In the genomic region with DNA sequence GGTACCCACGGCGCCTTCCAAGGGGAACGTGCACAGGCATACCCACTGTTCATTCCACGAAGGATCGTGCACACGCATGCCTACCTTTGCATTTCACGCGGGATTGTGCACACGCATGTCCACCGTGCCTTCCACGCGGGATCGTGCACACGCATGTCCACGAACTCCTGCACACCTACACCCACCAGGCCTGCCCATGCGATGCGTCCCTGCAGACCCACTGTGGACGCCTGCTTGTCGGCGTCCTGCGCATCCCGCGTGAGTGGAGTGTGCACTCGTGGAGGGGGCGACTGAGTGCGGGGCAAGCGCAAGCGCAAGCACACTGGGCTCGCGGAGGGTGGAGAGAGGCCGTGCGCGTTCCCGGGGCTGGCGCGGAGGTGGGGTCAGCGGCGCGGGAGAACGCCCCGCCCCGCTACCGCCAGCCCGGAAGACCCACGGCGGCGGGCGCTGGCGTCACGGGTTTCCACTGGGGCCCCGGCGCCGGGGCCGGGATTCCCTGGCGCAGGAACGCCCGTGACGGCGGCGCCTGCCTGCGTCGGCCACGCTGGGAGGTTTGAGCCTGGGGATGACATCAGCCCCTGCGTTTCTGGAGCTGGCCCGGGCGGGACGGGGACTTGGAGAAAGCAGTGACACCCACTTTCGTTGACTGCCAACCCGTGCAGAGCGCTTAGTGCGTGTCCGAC, we compare ENCODE assay signal across 8 cellular contexts. TPM values are rescaled to one million over a fixed set of nuclear protein-coding genes. Genes with fewer than 3 reads are reported as not detected.
A peak's percentile ranks its signal among the peaks of the same experiment; 100 is the strongest.
DNase-seq lines count a peak whose midpoint lies in the region; ATAC-seq and TF ChIP-seq lines count a peak whose summit lies in the region.

No MANE protein-coding gene starts in this region.

- intact Hi-C loops in activated B cell treated with CpG ODN at 0.5 μM for 24 hours (cut with micrococcal nuclease): loop anchor here (1.0 kb wide), 1 partner anchor 16 kb away; no protein-coding TSS in a partner anchor

- H3K9me3 Mint-ChIP-seq in activated B cell treated with CpG ODN at 0.5 μM for 24 hours: no peaks in the 10 kb centered on the region

- H3K36me3 Mint-ChIP-seq in activated B cell treated with CpG ODN at 0.5 μM for 24 hours (ENCODE audit: low read depth): no peaks in the 10 kb centered on the region

- POLR2A ChIA-PET in activated B cell treated with CpG ODN at 0.5 μM for 24 hours (lab: Charles Lee): interaction anchor here (0.6 to 9.8 kb wide), 6 partner anchors 12 to 111 kb away, joined by 3 to 83 read pairs (median 5); a partner anchor contains a TSS

- peak overlapping the region; percentile 81 for H3K4me3 Mint-ChIP-seq in activated B cell treated with CpG ODN at 0.5 μM for 24 hours

- ATAC-seq in activated B cell treated with CpG ODN at 0.5 μM for 24 hours (ENCODE audit: low read depth) (peak; percentile 78), HG03039 (IDR thresholded peaks at IDR 0.05; ENCODE audit: unreplicated experiment) (no peak), GM19455 (IDR thresholded peaks at IDR 0.05; ENCODE audit: unreplicated experiment) (no peak)

- CTCF ChIA-PET in activated B cell treated with CpG ODN at 0.5 μM for 24 hours (lab: Charles Lee): interaction anchor here (1.0 kb wide), 1 partner anchor 117 kb away, joined by 4 read pairs; no protein-coding TSS in a partner anchor

- TF ChIP-seq CTCF in activated B cell treated with CpG ODN at 0.5 μM for 24 hours (IDR thresholded peaks at IDR 0.05) (no peak), choroid plexus epithelial cell (conservative IDR thresholded peaks at IDR 0.05; ENCODE audit: low read depth, low read length) (no peak)

- H3K27ac Mint-ChIP-seq in activated B cell treated with CpG ODN at 0.5 μM for 24 hours: no peak overlapping the region

- DNase-seq in Daoy (ENCODE audit: low read depth): peak; percentile 71
- peak; percentile 71 for DNase-seq in HuH-7 (ENCODE audit: low spot score)
- DNase-seq in activated B cell treated with CpG ODN at 0.5 μM for 24 hours: peak; percentile 54
- peak; percentile 85 for DNase-seq in choroid plexus epithelial cell (ENCODE audit: low read depth)
- peak; percentile 78 for DNase-seq in kidney tubule cell (ENCODE audit: low spot score)
- DNase-seq in stimulated activated CD4-positive, alpha-beta T cell treated with anti-CD3 and anti-CD28 coated beads, Interleukin-15, amount 100 ng/mL, for 24 hours: peak; percentile 72

- H3K4me1 Mint-ChIP-seq in activated B cell treated with CpG ODN at 0.5 μM for 24 hours: peaks cover 45% of the 10 kb centered on the region

- H3K27me3 Mint-ChIP-seq in activated B cell treated with CpG ODN at 0.5 μM for 24 hours: peaks cover 26% of the 10 kb centered on the region

- peak overlapping the region; percentile 62 for H3K4me3 ChIP-seq in choroid plexus epithelial cell (ENCODE audit: low read depth, low read length)

RNA-seq across cellular contexts. Expression of a gene that starts 18.7 kb away (rescaled TPM):
- total RNA-seq in Daoy (2014; rRNA removed; shearing (Covaris generic)): 70.5 and 85.9 TPM in 2 replicates
- 291 and 302 TPM in 2 replicates for total RNA-seq in activated B cell treated with CpG ODN at 0.5 μM for 24 hours

RNA-seq across cellular contexts. Expression of a gene that starts 37.8 kb away (rescaled TPM):
- 207 and 209 TPM in 2 replicates for total RNA-seq in Daoy (2014; rRNA removed; shearing (Covaris generic))
- total RNA-seq in activated B cell treated with CpG ODN at 0.5 μM for 24 hours: 36.4 and 39.2 TPM in 2 replicates
